In the genomic region with DNA sequence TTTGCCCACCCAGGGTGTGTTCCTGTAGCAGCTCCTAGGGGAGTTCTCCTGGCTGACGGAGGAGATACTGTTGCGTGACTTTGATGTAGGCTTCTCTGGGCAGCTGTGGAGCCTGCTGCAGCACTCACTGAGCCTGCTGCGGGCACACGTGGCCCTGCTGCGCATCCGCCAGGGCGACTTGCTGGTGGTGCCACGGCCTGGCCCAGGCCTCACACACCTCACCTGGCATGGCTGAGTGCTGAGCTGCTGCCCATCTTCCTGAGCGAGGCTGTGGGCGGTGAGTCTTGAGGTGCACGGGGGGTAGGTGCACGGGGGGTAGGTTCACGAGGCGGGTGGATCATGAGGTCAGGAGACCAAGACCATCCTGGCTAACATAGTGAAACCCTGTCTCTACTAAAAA, we compare ENCODE assay signal across 21 cellular contexts.
"Had no signal": no experiment of that assay in that cellular context is flagged by ENCODE, and none has a peak within 500 bp of the region (broad histone marks: within the 10 kb centered on the region; RNA-seq: fewer than 3 reads in every experiment).

No MANE protein-coding gene starts in this region.

- H3K9me3 ChIP-seq: ovary, thyroid gland had no signal

- H3K4me3 ChIP-seq: dorsolateral prefrontal cortex, heart left ventricle, ovary, sigmoid colon, skin epidermis, suprapubic skin, thyroid gland, upper lobe of left lung, uterus had no signal

- H3K27me3 Mint-ChIP-seq: progenitor cell of endocrine pancreas had no signal

- H3K4me1 ChIP-seq: heart left ventricle, sigmoid colon, suprapubic skin, thyroid gland, upper lobe of left lung, uterus had no signal

- DNase-seq: cortex of kidney; dorsolateral prefrontal cortex; effector CD8-positive, alpha-beta T cell; hippocampal formation; kidney glomerular epithelial cell; natural killer cell; nucleus accumbens; retina; sigmoid colon; stimulated activated CD4-positive, alpha-beta T cell treated with anti-CD3 and anti-CD28 coated beads, Interleukin-2, amount 100 ng/mL, for 48 hours; stimulated activated naive CD8-positive, alpha-beta T cell treated with anti-CD3 and anti-CD28 coated beads, Interleukin-15, Interleukin-2, amounts not matched to agents 100 U/mL and 50 U/mL, for 24 hours; thyroid gland; uterus had no signal

- H3K27ac ChIP-seq: dorsolateral prefrontal cortex, heart left ventricle, ovary, sigmoid colon, skin epidermis, suprapubic skin, thyroid gland, upper lobe of left lung, uterus had no signal

- H3K27ac Mint-ChIP-seq: mesothelial cell of epicardium, natural killer cell, progenitor cell of endocrine pancreas had no signal

- H3K4me3 Mint-ChIP-seq: mesothelial cell of epicardium, natural killer cell, neural crest cell had no signal

- H3K27me3 ChIP-seq: dorsolateral prefrontal cortex, heart left ventricle, ovary, sigmoid colon, suprapubic skin, thyroid gland, upper lobe of left lung, uterus had no signal

- H3K4me1 Mint-ChIP-seq: mesothelial cell of epicardium, natural killer cell, neural crest cell had no signal

- H3K36me3 ChIP-seq: heart left ventricle, ovary, sigmoid colon, suprapubic skin, thyroid gland, upper lobe of left lung, uterus had no signal
